14 cellular contexts compared by ENCODE assay signal in genomic region chr19:20422216-20422615, GRCh38.
DNase-seq lines count a peak whose midpoint lies in the region; ATAC-seq and TF ChIP-seq lines count a peak whose summit lies in the region.
"Had no signal": no experiment of that assay in that cellular context is flagged by ENCODE, and none has a peak within 500 bp of the region (broad histone marks: within the 10 kb centered on the region; RNA-seq: fewer than 3 reads in every experiment).

No MANE protein-coding gene starts in this region.

- DNase-seq in natural killer cell = no peak
- no peak for DNase-seq in natural killer cell treated with Interleukin-12 subunit alpha and Interleukin-12 subunit beta and Interleukin-15 and Interleukin-18, amount 100 ng/mL, for 72 hours (ENCODE audit: low spot score)
- DNase-seq in dorsolateral prefrontal cortex = no peak
- DNase-seq in neural crest cell (ENCODE audit: low read depth, low spot score) = no peak
- no peak for DNase-seq in HUDEP-2 (lab: John Stamatoyannopoulos, UW; ENCODE audit: unreplicated experiment in 76 of 76)
- DNase-seq in germinal center (ENCODE audit: low spot score) = no peak
- DNase-seq in cardiac septum (ENCODE audit: low spot score) = no peak
- DNase-seq: DND-41; erythroblast; stimulated activated CD4-positive, alpha-beta T cell treated with anti-CD3 and anti-CD28 coated beads, Interleukin-1b, Interleukin-23, amount 100 ng/mL, for 48 hours; stimulated activated CD8-positive, alpha-beta memory T cell treated with anti-CD3 and anti-CD28 coated beads, Interleukin-4, amount 100 ng/mL, for 48 hours had no signal

- H3K27ac Mint-ChIP-seq in natural killer cell (no peak overlapping the region), neural crest cell (ENCODE audit: unreplicated experiment) (no peak overlapping the region)
- no peak overlapping the region for H3K27ac Mint-ChIP-seq in natural killer cell treated with Interleukin-12 subunit alpha and Interleukin-12 subunit beta and Interleukin-15 and Interleukin-18, amount 100 ng/mL, for 72 hours
- H3K27ac Mint-ChIP-seq: activated T-helper 2 cell treated with anti-CD3 and anti-CD28 coated beads, Interferon-gamma antibody, Interleukin-2, Interleukin-4, amounts not matched to agents 10 μg/mL and 5 μg/mL and 100 μg/mL, durations not matched to agents 14 hours and 24 hours and 36 hours had no signal

- peak overlapping the region in 29 of 59 donors; percentile 58 to 81 (median 67) for H3K4me3 ChIP-seq in dorsolateral prefrontal cortex

- H3K9me3 Mint-ChIP-seq in natural killer cell (no peaks in the 10 kb centered on the region), neural crest cell (no peaks in the 10 kb centered on the region)
- no peaks in the 10 kb centered on the region for H3K9me3 Mint-ChIP-seq in natural killer cell treated with Interleukin-12 subunit alpha and Interleukin-12 subunit beta and Interleukin-15 and Interleukin-18, amount 100 ng/mL, for 72 hours

- no peaks in the 10 kb centered on the region for H3K27me3 ChIP-seq in dorsolateral prefrontal cortex
- H3K27me3 ChIP-seq: vagina had no signal

- peaks cover 12 to 18% of the 10 kb centered on the region in 2 donors for H3K4me1 Mint-ChIP-seq in natural killer cell
- peaks cover 6 to 12% of the 10 kb centered on the region in 2 donors for H3K4me1 Mint-ChIP-seq in natural killer cell treated with Interleukin-12 subunit alpha and Interleukin-12 subunit beta and Interleukin-15 and Interleukin-18, amount 100 ng/mL, for 72 hours (ENCODE audit: low read depth in 2 of 2)
- peaks cover 19% of the 10 kb centered on the region for H3K4me1 Mint-ChIP-seq in neural crest cell

- H3K4me3 Mint-ChIP-seq in natural killer cell (peak overlapping the region; percentile 41), neural crest cell (peak overlapping the region; percentile 100)
- no peak overlapping the region for H3K4me3 Mint-ChIP-seq in natural killer cell treated with Interleukin-12 subunit alpha and Interleukin-12 subunit beta and Interleukin-15 and Interleukin-18, amount 100 ng/mL, for 72 hours

- no peaks in the 10 kb centered on the region for H3K27me3 Mint-ChIP-seq in natural killer cell (ENCODE audit: low read depth in 2 of 2)
- no peaks in the 10 kb centered on the region for H3K27me3 Mint-ChIP-seq in natural killer cell treated with Interleukin-12 subunit alpha and Interleukin-12 subunit beta and Interleukin-15 and Interleukin-18, amount 100 ng/mL, for 72 hours
- H3K27me3 Mint-ChIP-seq in neural crest cell (ENCODE audit: low read depth) = no peaks in the 10 kb centered on the region

- intact Hi-C loops in natural killer cell (cut with micrococcal nuclease) (loop anchor here (2.0 kb wide), 1 partner anchor 355 kb away; the partner anchor contains the start of gene ZNF66), dorsolateral prefrontal cortex (cut with DNase I) (no loop called here), cardiac septum (cut with DNase I) (loop anchor here (10.0 kb wide), 1 partner anchor 143 kb away; the partner anchor contains the start of gene ZNF737)

- no peak for TF ChIP-seq CTCF in natural killer cell (IDR thresholded peaks at IDR 0.05)
- no peak for TF ChIP-seq CTCF in dorsolateral prefrontal cortex (IDR thresholded peaks at IDR 0.05 in 54 of 56, conservative IDR thresholded peaks at IDR 0.05 in 2 of 56; ENCODE audit: low read depth in 1 of 56, partially characterized antibody in 56 of 56)
- no peak for TF ChIP-seq CTCF in neural crest cell (conservative IDR thresholded peaks at IDR 0.05)

- H3K36me3 Mint-ChIP-seq in natural killer cell (no peaks in the 10 kb centered on the region), neural crest cell (ENCODE audit: low read depth) (peaks cover 30% of the 10 kb centered on the region)
- H3K36me3 Mint-ChIP-seq in natural killer cell treated with Interleukin-12 subunit alpha and Interleukin-12 subunit beta and Interleukin-15 and Interleukin-18, amount 100 ng/mL, for 72 hours = peaks cover 10% of the 10 kb centered on the region

- ATAC-seq in natural killer cell (no peak), HG03139 (IDR thresholded peaks at IDR 0.05; ENCODE audit: unreplicated experiment) (no peak)
- no peak for ATAC-seq in natural killer cell treated with Interleukin-12 subunit alpha and Interleukin-12 subunit beta and Interleukin-15 and Interleukin-18, amount 100 ng/mL, for 72 hours

- peak overlapping the region in 46 of 59 donors; percentile 10 to 94 (median 84) for H3K27ac ChIP-seq in dorsolateral prefrontal cortex

Comparison
In these comparisons a context has a peak if more than half of its experiments do, and no peak if none do; other contexts are left out.
1. intact Hi-C loops: an anchor here in natural killer cell (2.0 kb wide) and cardiac septum (10.0 kb wide); none called in dorsolateral prefrontal cortex.